10 cellular contexts compared by ENCODE assay signal in genomic region chr3:197761784-197762183, GRCh38.
"Had no signal": no experiment of that assay in that cellular context is flagged by ENCODE, and none has a peak within 500 bp of the region (broad histone marks: within the 10 kb centered on the region; RNA-seq: fewer than 3 reads in every experiment).

No MANE protein-coding gene starts in this region.

- H3K4me3 ChIP-seq: GM23248, GM23338, HAP-1 had no signal

- H2AFZ ChIP-seq: GM23248, GM23338 had no signal

- FAIRE-seq: H1 had no signal

- DNase-seq: GM23248, GOT3, H7, H9, HCEC 1CT, HFFc6 had no signal

- H3K4me2 ChIP-seq: GM23338 had no signal

- H3K9ac ChIP-seq: GM23248 had no signal

- H3K27ac ChIP-seq: GM23248 had no signal

- ATAC-seq: GM23338, HCT116 had no signal

- H3K4me1 ChIP-seq: HAP-1 had no signal
